In genomic region chr1:234246638-234247116, GRCh38 we compare ENCODE assay signal across 12 cellular contexts.
DNase-seq lines count a peak whose midpoint lies in the region; ATAC-seq and TF ChIP-seq lines count a peak whose summit lies in the region.
"Had no signal": no experiment of that assay in that cellular context is flagged by ENCODE, and none has a peak within 500 bp of the region (broad histone marks: within the 10 kb centered on the region; RNA-seq: fewer than 3 reads in every experiment).

No MANE protein-coding gene starts in this region.

- H3K27me3 ChIP-seq in BLaER1, result no peaks in the 10 kb centered on the region
- peaks cover 0 to 5% (median 0%) of the 10 kb centered on the region in 7 donors for H3K27me3 ChIP-seq in spleen (replicated peaks in 1 of 7)
- H3K27me3 ChIP-seq in trophoblast cell (ENCODE audit: insufficient read depth, low read length), result no peaks in the 10 kb centered on the region
- H3K27me3 ChIP-seq: suprapubic skin had no signal

- H3K4ac ChIP-seq in trophoblast cell (ENCODE audit: low read depth, low read length), result no peak overlapping the region

- no peak overlapping the region for H3K23ac ChIP-seq in trophoblast cell (ENCODE audit: low read length)

- H2AFZ ChIP-seq in trophoblast cell (ENCODE audit: insufficient read depth, low read length, poor library complexity), result no peak overlapping the region

- peaks cover 35% of the 10 kb centered on the region for H3K4me1 ChIP-seq in BLaER1
- H3K4me1 ChIP-seq in spleen, result peaks cover 0 to 13% (median 0%) of the 10 kb centered on the region in 6 donors
- H3K4me1 ChIP-seq in trophoblast cell (ENCODE audit: control insufficient read depth in 1 of 2, insufficient read depth in 2 of 2, low read length in 2 of 2), result no peaks in the 10 kb centered on the region
- H3K4me1 ChIP-seq: suprapubic skin had no signal

- H2AK5ac ChIP-seq in trophoblast cell (ENCODE audit: low read length), result no peak overlapping the region

- H2BK5ac ChIP-seq in trophoblast cell (ENCODE audit: low read depth, low read length, poor library complexity), result no peak overlapping the region

- no peak overlapping the region for H3K14ac ChIP-seq in trophoblast cell (ENCODE audit: low read length)

- WGBS in spleen, 5 donors, result 55 to 82% (median 74%) methylated on average over 5 of the region's 5 CpGs
- WGBS in trophoblast cell (ENCODE audit: extremely low coverage, insufficient coverage, insufficient read length), result no CpG with 5 or more reads among the region's 5 CpGs

- H3K36me3 ChIP-seq in BLaER1 (no peaks in the 10 kb centered on the region), spleen (no peaks in the 10 kb centered on the region), trophoblast cell (ENCODE audit: control insufficient read depth in 1 of 2, insufficient read depth in 2 of 2, low read length in 2 of 2) (no peaks in the 10 kb centered on the region)
- H3K36me3 ChIP-seq: suprapubic skin had no signal

- TF ChIP-seq CTCF in spleen (IDR thresholded peaks at IDR 0.05 in 8 of 11, conservative IDR thresholded peaks at IDR 0.05 in 3 of 11), result no peak

- no peak overlapping the region for H4K12ac ChIP-seq in trophoblast cell (ENCODE audit: low read depth, low read length)

- no peak overlapping the region for H3K18ac ChIP-seq in trophoblast cell (ENCODE audit: low read length)

- H4K8ac ChIP-seq in trophoblast cell (ENCODE audit: low read depth, low read length), result no peak overlapping the region

- peak overlapping the region; percentile 56 for H3K4me2 ChIP-seq in BLaER1
- no peak overlapping the region for H3K4me2 ChIP-seq in trophoblast cell (ENCODE audit: low read length)

- H3K9ac ChIP-seq in BLaER1 (no peak overlapping the region), trophoblast cell (ENCODE audit: low read length) (no peak overlapping the region)

- no peak overlapping the region for H3K4me3 ChIP-seq in BLaER1
- H3K4me3 ChIP-seq in spleen, result no peak overlapping the region
- H3K4me3 ChIP-seq in trophoblast cell (ENCODE audit: low read depth, low read length), result no peak overlapping the region
- H3K4me3 ChIP-seq: suprapubic skin had no signal

- no peaks in the 10 kb centered on the region for H4K20me1 ChIP-seq in BLaER1

- H2BK12ac ChIP-seq in trophoblast cell (ENCODE audit: low read length), result no peak overlapping the region

- no peak overlapping the region for H4K91ac ChIP-seq in trophoblast cell (ENCODE audit: low read depth, low read length)

- no peaks in the 10 kb centered on the region for H3K79me2 ChIP-seq in trophoblast cell (ENCODE audit: control insufficient read depth, insufficient read depth, low read length, poor library complexity)

- no peak overlapping the region for H3K27ac ChIP-seq in BLaER1
- H3K27ac ChIP-seq in spleen, result no peak overlapping the region
- H3K27ac ChIP-seq in trophoblast cell (ENCODE audit: low read depth, low read length), result no peak overlapping the region
- H3K27ac ChIP-seq: suprapubic skin had no signal

- H3K9me3 ChIP-seq in BLaER1 (peaks cover 28% of the 10 kb centered on the region), spleen (no peaks in the 10 kb centered on the region), trophoblast cell (ENCODE audit: insufficient read depth, low read depth, low read length) (peaks cover 9% of the 10 kb centered on the region)
- H3K9me3 ChIP-seq: suprapubic skin had no signal

- peak; percentile 92 for ATAC-seq in GM18873 (IDR thresholded peaks at IDR 0.05; ENCODE audit: low FRiP score, unreplicated experiment)
- ATAC-seq in GM21786 (IDR thresholded peaks at IDR 0.05; ENCODE audit: unreplicated experiment), result peak; percentile 89
- peak; percentile 83 for ATAC-seq in HG03342 (IDR thresholded peaks at IDR 0.05; ENCODE audit: unreplicated experiment)

- H2BK120ac ChIP-seq in trophoblast cell (ENCODE audit: insufficient read depth, low read length, poor library complexity), result no peak overlapping the region

- intact Hi-C loops in spleen (cut with DNase I; ENCODE audit: low total_unique reads), result no loop called here

- no peaks in the 10 kb centered on the region for H3K79me1 ChIP-seq in trophoblast cell (ENCODE audit: low read length)

- no peak for TF ChIP-seq POLR2A in erythroblast (IDR thresholded peaks at IDR 0.05; ENCODE audit: low read length)
- TF ChIP-seq POLR2A in spleen (IDR thresholded peaks at IDR 0.05), result no peak

- DNase-seq in erythroblast (lab: John Stamatoyannopoulos, UW) (no peak), spleen (no peak), trophoblast cell (no peak), DMS153 treated with DMSO at 0.1 percent for 48 hours (lab: John Stamatoyannopoulos, UW; ENCODE audit: unreplicated experiment) (no peak)
- DNase-seq: activated naive CD4-positive, alpha-beta T cell treated with anti-CD3 and anti-CD28 coated beads, Interleukin-2, amount 10 ng/mL, durations not matched to agents 7 days and 5 days; effector CD8-positive, alpha-beta T cell; NCI-H82 had no signal
